ENCODE assay signal across 1 cellular context in the genomic region with DNA sequence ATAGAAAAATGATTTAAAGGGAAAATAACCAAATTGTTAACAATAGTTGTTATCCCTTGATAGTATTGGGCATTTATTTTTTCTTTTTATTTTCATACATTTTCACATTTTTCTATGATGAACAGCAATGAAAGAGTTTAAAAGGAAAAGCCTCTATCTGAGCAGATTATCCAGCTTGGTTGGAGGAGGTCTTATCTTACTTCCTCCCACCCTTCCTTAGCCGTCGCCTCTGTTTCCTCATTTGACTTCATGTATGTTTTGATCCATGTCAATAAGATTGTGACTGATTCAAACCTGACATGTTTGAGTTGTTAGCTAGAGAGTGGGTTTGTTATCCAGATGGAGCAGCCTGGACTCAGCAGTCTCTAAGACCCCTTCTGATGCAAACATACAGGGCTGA.
A peak's percentile ranks its signal among the peaks of the same experiment; 100 is the strongest.
TF ChIP-seq lines count a peak whose summit lies in the region.

No MANE protein-coding gene starts in this region.

TF ChIP-seq in K562, 482 proteins besides CTCF, POLR2A, EP300 and RAD21:
- TF ChIP-seq ETV6 (IDR thresholded peaks at IDR 0.05; ENCODE audit: borderline replicate concordance in 1 of 2, low read depth in 2 of 2, low read length in 1 of 2) (0 out of 4 replicates have a peak, but pooled peaks of 1 of the 2 experiments have one; percentile 27), ETV6 (CRISPR knock-in tag; IDR thresholded peaks at IDR 0.05; ENCODE audit: borderline replicate concordance) (no peak), POU5F1 (IDR thresholded peaks at IDR 0.05; ENCODE audit: borderline replicate concordance, low read depth, low read length, partially characterized antibody) (no peak), ILF3 (IDR thresholded peaks at IDR 0.05; ENCODE audit: borderline replicate concordance) (no peak), SPI1 (IDR thresholded peaks at IDR 0.05; ENCODE audit: borderline replicate concordance, low read depth, low read length) (peak; percentile 43; the same call in 1 of the 2 replicates), NFRKB (IDR thresholded peaks at IDR 0.05; ENCODE audit: low read depth) (no peak), TCF7 (IDR thresholded peaks at IDR 0.05; ENCODE audit: borderline replicate concordance) (no peak), ZNF583 (CRISPR knock-in tag; IDR thresholded peaks at IDR 0.05) (no peak), MTA1 (IDR thresholded peaks at IDR 0.05; ENCODE audit: borderline replicate concordance) (no peak), NFE2L1 (tag; IDR thresholded peaks at IDR 0.05; ENCODE audit: borderline replicate concordance, low read depth) (no peak), ZNF133 (CRISPR knock-in tag; IDR thresholded peaks at IDR 0.05) (no peak), ETV5 (CRISPR knock-in tag; IDR thresholded peaks at IDR 0.05; ENCODE audit: low read depth) (no peak), DMBX1 (CRISPR knock-in tag; IDR thresholded peaks at IDR 0.05; ENCODE audit: borderline replicate concordance) (no peak), NBN (IDR thresholded peaks at IDR 0.05; ENCODE audit: low read depth) (no peak), EP400 (IDR thresholded peaks at IDR 0.05) (0 out of 2 replicates have a peak, but pooled peaks have one; percentile 22), NELFE (IDR thresholded peaks at IDR 0.05; ENCODE audit: insufficient read depth, insufficient read length) (no peak), NCOA6 (IDR thresholded peaks at IDR 0.05) (no peak), ZNF197 (CRISPR knock-in tag; IDR thresholded peaks at IDR 0.05; ENCODE audit: low read depth) (no peak), ARID1B (IDR thresholded peaks at IDR 0.05) (peak; percentile 34; the same call in 1 of the 2 replicates), TAF15 (IDR thresholded peaks at IDR 0.05; ENCODE audit: low read depth, low read length) (no peak), DPF2 (IDR thresholded peaks at IDR 0.05) (peak; percentile 58; the same call in 1 of the 2 replicates), XRCC4 (IDR thresholded peaks at IDR 0.05; ENCODE audit: extremely low read depth, insufficient read depth, insufficient read length) (no peak), MEIS2 (IDR thresholded peaks at IDR 0.05; ENCODE audit: partially characterized antibody) (peak; percentile 36), E2F3 (CRISPR knock-in tag; IDR thresholded peaks at IDR 0.05) (no peak), ZBTB1 (CRISPR knock-in tag; IDR thresholded peaks at IDR 0.05; ENCODE audit: borderline replicate concordance, low read depth) (no peak), KLF16 (IDR thresholded peaks at IDR 0.05) (no peak)
- TF ChIP-seq, protein P1, sequence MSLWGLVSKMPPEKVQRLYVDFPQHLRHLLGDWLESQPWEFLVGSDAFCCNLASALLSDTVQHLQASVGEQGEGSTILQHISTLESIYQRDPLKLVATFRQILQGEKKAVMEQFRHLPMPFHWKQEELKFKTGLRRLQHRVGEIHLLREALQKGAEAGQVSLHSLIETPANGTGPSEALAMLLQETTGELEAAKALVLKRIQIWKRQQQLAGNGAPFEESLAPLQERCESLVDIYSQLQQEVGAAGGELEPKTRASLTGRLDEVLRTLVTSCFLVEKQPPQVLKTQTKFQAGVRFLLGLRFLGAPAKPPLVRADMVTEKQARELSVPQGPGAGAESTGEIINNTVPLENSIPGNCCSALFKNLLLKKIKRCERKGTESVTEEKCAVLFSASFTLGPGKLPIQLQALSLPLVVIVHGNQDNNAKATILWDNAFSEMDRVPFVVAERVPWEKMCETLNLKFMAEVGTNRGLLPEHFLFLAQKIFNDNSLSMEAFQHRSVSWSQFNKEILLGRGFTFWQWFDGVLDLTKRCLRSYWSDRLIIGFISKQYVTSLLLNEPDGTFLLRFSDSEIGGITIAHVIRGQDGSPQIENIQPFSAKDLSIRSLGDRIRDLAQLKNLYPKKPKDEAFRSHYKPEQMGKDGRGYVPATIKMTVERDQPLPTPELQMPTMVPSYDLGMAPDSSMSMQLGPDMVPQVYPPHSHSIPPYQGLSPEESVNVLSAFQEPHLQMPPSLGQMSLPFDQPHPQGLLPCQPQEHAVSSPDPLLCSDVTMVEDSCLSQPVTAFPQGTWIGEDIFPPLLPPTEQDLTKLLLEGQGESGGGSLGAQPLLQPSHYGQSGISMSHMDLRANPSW (CRISPR knock-in tag; IDR thresholded peaks at IDR 0.05): no peak
- TF ChIP-seq, protein P2, sequence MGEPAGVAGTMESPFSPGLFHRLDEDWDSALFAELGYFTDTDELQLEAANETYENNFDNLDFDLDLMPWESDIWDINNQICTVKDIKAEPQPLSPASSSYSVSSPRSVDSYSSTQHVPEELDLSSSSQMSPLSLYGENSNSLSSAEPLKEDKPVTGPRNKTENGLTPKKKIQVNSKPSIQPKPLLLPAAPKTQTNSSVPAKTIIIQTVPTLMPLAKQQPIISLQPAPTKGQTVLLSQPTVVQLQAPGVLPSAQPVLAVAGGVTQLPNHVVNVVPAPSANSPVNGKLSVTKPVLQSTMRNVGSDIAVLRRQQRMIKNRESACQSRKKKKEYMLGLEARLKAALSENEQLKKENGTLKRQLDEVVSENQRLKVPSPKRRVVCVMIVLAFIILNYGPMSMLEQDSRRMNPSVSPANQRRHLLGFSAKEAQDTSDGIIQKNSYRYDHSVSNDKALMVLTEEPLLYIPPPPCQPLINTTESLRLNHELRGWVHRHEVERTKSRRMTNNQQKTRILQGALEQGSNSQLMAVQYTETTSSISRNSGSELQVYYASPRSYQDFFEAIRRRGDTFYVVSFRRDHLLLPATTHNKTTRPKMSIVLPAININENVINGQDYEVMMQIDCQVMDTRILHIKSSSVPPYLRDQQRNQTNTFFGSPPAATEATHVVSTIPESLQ (CRISPR knock-in tag; IDR thresholded peaks at IDR 0.05): no peak
- TF ChIP-seq, protein P3, sequence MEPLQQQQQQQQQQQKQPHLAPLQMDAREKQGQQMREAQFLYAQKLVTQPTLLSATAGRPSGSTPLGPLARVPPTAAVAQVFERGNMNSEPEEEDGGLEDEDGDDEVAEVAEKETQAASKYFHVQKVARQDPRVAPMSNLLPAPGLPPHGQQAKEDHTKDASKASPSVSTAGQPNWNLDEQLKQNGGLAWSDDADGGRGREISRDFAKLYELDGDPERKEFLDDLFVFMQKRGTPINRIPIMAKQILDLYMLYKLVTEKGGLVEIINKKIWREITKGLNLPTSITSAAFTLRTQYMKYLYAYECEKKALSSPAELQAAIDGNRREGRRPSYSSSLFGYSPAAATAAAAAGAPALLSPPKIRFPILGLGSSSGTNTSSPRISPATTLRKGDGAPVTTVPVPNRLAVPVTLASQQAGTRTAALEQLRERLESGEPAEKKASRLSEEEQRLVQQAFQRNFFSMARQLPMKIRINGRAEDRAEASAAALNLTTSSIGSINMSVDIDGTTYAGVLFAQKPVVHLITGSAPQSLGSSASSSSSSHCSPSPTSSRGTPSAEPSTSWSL (CRISPR knock-in tag; IDR thresholded peaks at IDR 0.05; ENCODE audit: borderline replicate concordance): no peak
- TF ChIP-seq, protein P4, sequence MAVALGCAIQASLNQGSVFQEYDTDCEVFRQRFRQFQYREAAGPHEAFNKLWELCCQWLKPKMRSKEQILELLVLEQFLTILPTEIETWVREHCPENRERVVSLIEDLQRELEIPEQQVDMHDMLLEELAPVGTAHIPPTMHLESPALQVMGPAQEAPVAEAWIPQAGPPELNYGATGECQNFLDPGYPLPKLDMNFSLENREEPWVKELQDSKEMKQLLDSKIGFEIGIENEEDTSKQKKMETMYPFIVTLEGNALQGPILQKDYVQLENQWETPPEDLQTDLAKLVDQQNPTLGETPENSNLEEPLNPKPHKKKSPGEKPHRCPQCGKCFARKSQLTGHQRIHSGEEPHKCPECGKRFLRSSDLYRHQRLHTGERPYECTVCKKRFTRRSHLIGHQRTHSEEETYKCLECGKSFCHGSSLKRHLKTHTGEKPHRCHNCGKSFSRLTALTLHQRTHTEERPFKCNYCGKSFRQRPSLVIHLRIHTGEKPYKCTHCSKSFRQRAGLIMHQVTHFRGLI (CRISPR knock-in tag; IDR thresholded peaks at IDR 0.05): no peak
